18 cellular contexts compared by ENCODE assay signal in genomic region chr16:14024300-14024699, GRCh38. TPM values are rescaled to one million over a fixed set of nuclear protein-coding genes. Genes with fewer than 3 reads are reported as not detected.
DNase-seq lines count a peak whose midpoint lies in the region; ATAC-seq and TF ChIP-seq lines count a peak whose summit lies in the region.
"Had no signal": no experiment of that assay in that cellular context is flagged by ENCODE, and none has a peak within 500 bp of the region (broad histone marks: within the 10 kb centered on the region; RNA-seq: fewer than 3 reads in every experiment).

No MANE protein-coding gene starts in this region.

- H3K4me3 ChIP-seq in cardiac fibroblast (replicated peaks in 1 of 2; ENCODE audit: low read depth in 2 of 2, low read length in 2 of 2) = no peak overlapping the region
- no peak overlapping the region for H3K4me3 ChIP-seq in mesenchymal stem cell (ENCODE audit: insufficient read depth in 1 of 2, low read depth in 1 of 2, low read length in 2 of 2)
- H3K4me3 ChIP-seq: BLaER1 treated with 17β-estradiol and CSF1 and Interleukin-3, amounts not matched to agents 10 nM and 100 nM; Peyer's patch; sigmoid colon; upper lobe of left lung had no signal

- 36% methylated on average over 2 of the region's 2 CpGs for WGBS in mesenchymal stem cell

- no peak overlapping the region for H2BK5ac ChIP-seq in mesenchymal stem cell (ENCODE audit: low read depth, low read length, poor library complexity, severe bottlenecking)

- no peak overlapping the region for H2BK15ac ChIP-seq in mesenchymal stem cell (ENCODE audit: low read depth, poor library complexity, severe bottlenecking)

- H3K9ac ChIP-seq in mesenchymal stem cell (ENCODE audit: low read length) = no peak overlapping the region
- H3K9ac ChIP-seq: BLaER1 treated with 17β-estradiol and CSF1 and Interleukin-3, amounts not matched to agents 10 nM and 100 nM had no signal

- CTCF ChIA-PET in WTC11 (lab: Charles Lee) = no interaction called here

- no peaks in the 10 kb centered on the region for H3K4me1 ChIP-seq in mesenchymal stem cell (ENCODE audit: control insufficient read depth, insufficient read depth, low read depth, low read length)
- H3K4me1 ChIP-seq: Peyer's patch, sigmoid colon had no signal

- no peak for TF ChIP-seq CTCF in cardiac fibroblast (IDR thresholded peaks at IDR 0.05; ENCODE audit: low read depth, low read length)
- no peak for TF ChIP-seq CTCF in WTC11 (IDR thresholded peaks at IDR 0.05)

- no peak overlapping the region for H3K27ac Mint-ChIP-seq in WTC11
- H3K27ac Mint-ChIP-seq: stimulated activated memory B cell treated with anti-CD40 and anti-IgM and Interleukin-4, amounts not matched to agents 10 μg/mL and 1 μg/mL and 100 μg/mL, for 72 hours had no signal

- H3K9me3 ChIP-seq in mesenchymal stem cell (ENCODE audit: control insufficient read depth, low read length) = no peaks in the 10 kb centered on the region
- H3K9me3 ChIP-seq: neutrophil, Peyer's patch, sigmoid colon, upper lobe of left lung had no signal

- H2BK120ac ChIP-seq in mesenchymal stem cell (ENCODE audit: low read depth, low read length) = no peak overlapping the region

- H4K91ac ChIP-seq in mesenchymal stem cell (ENCODE audit: low read length) = no peak overlapping the region

- no peak overlapping the region for H3K4me3 Mint-ChIP-seq in WTC11
- H3K4me3 Mint-ChIP-seq: stimulated activated memory B cell treated with anti-CD40 and anti-IgM and Interleukin-4, amounts not matched to agents 10 μg/mL and 1 μg/mL and 100 μg/mL, for 72 hours had no signal

- 0 out of 2 replicates have a peak, but pooled peaks cover 6% of the 10 kb centered on the region for H3K4me1 Mint-ChIP-seq in WTC11
- H3K4me1 Mint-ChIP-seq: stimulated activated memory B cell treated with anti-CD40 and anti-IgM and Interleukin-4, amounts not matched to agents 10 μg/mL and 1 μg/mL and 100 μg/mL, for 72 hours had no signal

- H4K8ac ChIP-seq in mesenchymal stem cell (ENCODE audit: low read length) = no peak overlapping the region

- H3K23ac ChIP-seq in mesenchymal stem cell (ENCODE audit: low read length in 2 of 2) = no peak overlapping the region

- H2AK5ac ChIP-seq in mesenchymal stem cell (ENCODE audit: low read length, severe bottlenecking) = no peak overlapping the region

- peaks cover 9% of the 10 kb centered on the region for H3K9me3 Mint-ChIP-seq in WTC11

- H3K27me3 ChIP-seq in mesenchymal stem cell (ENCODE audit: control insufficient read depth in 1 of 2, insufficient read depth in 1 of 2, low read length in 2 of 2) = peaks cover 0 to 20% of the 10 kb centered on the region in 2 experiments
- H3K27me3 ChIP-seq: BLaER1 treated with 17β-estradiol and CSF1 and Interleukin-3, amounts not matched to agents 10 nM and 100 nM; neutrophil; Peyer's patch; sigmoid colon; upper lobe of left lung had no signal

- ATAC-seq in HG02981 (IDR thresholded peaks at IDR 0.05; ENCODE audit: unreplicated experiment) = no peak
- ATAC-seq in WTC11 = no peak
- ATAC-seq: stimulated activated memory B cell treated with anti-CD40 and anti-IgM and Interleukin-4, amounts not matched to agents 10 μg/mL and 1 μg/mL and 100 μg/mL, for 72 hours had no signal

- no peaks in the 10 kb centered on the region for H3K36me3 ChIP-seq in mesenchymal stem cell (ENCODE audit: control insufficient read depth in 1 of 2, insufficient read depth in 2 of 2, low read depth in 1 of 2, low read length in 2 of 2)
- H3K36me3 ChIP-seq: BLaER1 treated with 17β-estradiol and CSF1 and Interleukin-3, amounts not matched to agents 10 nM and 100 nM; neutrophil; Peyer's patch; sigmoid colon; upper lobe of left lung had no signal

- no peaks in the 10 kb centered on the region for H3K27me3 Mint-ChIP-seq in WTC11 (ENCODE audit: low read depth)

- DNase-seq in HT-29 (ENCODE audit: low spot score) (peak; percentile 9), NOMO-1 (lab: John Stamatoyannopoulos, UW; ENCODE audit: unreplicated experiment in 2 of 2) (peak; percentile 37 to 62), cardiac fibroblast (ENCODE audit: low read depth in 2 of 2) (peak; percentile 35 to 68), mesenchymal stem cell (no peak), NCI-H2171 (lab: John Stamatoyannopoulos, UW) (no peak), NCI-H1105 treated with DMSO at 0.1 percent for 48 hours (lab: John Stamatoyannopoulos, UW) (no peak), WTC11 (ENCODE audit: low spot score) (no peak)
- DNase-seq: activated CD4-positive, alpha-beta T cell treated with anti-CD3 and anti-CD28 coated beads for 1 hour; cortex of kidney; foreskin melanocyte; KBM-7; Peyer's patch; sigmoid colon; upper lobe of left lung had no signal

- POLR2A ChIA-PET in WTC11 (lab: Charles Lee) = no interaction called here

- no peak overlapping the region for H2AFZ ChIP-seq in mesenchymal stem cell (ENCODE audit: low read depth, low read length)

- H3K27ac ChIP-seq in mesenchymal stem cell (ENCODE audit: low read length, poor library complexity, severe bottlenecking) = peak overlapping the region; percentile 44
- H3K27ac ChIP-seq: neutrophil, Peyer's patch, sigmoid colon, upper lobe of left lung had no signal

- no peaks in the 10 kb centered on the region for H3K36me3 Mint-ChIP-seq in WTC11
- H3K36me3 Mint-ChIP-seq: stimulated activated memory B cell treated with anti-CD40 and anti-IgM and Interleukin-4, amounts not matched to agents 10 μg/mL and 1 μg/mL and 100 μg/mL, for 72 hours had no signal

- no peak overlapping the region for H3K4ac ChIP-seq in mesenchymal stem cell (ENCODE audit: low read depth in 1 of 2, low read length in 2 of 2)

- H3K14ac ChIP-seq in mesenchymal stem cell (ENCODE audit: low read length in 2 of 2) = no peak overlapping the region

- H3K79me1 ChIP-seq in mesenchymal stem cell (replicated peaks; ENCODE audit: low read length, poor library complexity, severe bottlenecking) = no peaks in the 10 kb centered on the region

- H3K4me2 ChIP-seq in mesenchymal stem cell (ENCODE audit: low read length, poor library complexity, severe bottlenecking) = no peak overlapping the region

- H3K18ac ChIP-seq in mesenchymal stem cell (ENCODE audit: low read depth in 1 of 2, low read length in 2 of 2) = no peak overlapping the region

- H2BK12ac ChIP-seq in mesenchymal stem cell (ENCODE audit: low read length in 2 of 2) = no peak overlapping the region

TF ChIP-seq in WTC11, 78 proteins besides CTCF, POLR2A, EP300 and RAD21 (continues in another document):
- TF ChIP-seq ZNF121 (CRISPR knock-in tag; IDR thresholded peaks at IDR 0.05) = no peak
- TF ChIP-seq FOXP4 (CRISPR knock-in tag; IDR thresholded peaks at IDR 0.05) = no peak
- TF ChIP-seq ARID4B (CRISPR knock-in tag; IDR thresholded peaks at IDR 0.05; ENCODE audit: borderline replicate concordance) = no peak
- TF ChIP-seq ELF4 (CRISPR knock-in tag; IDR thresholded peaks at IDR 0.05; ENCODE audit: low read depth) = no peak
- no peak for TF ChIP-seq PRRX2 (CRISPR knock-in tag; IDR thresholded peaks at IDR 0.05)
- no peak for TF ChIP-seq MXD4 (CRISPR knock-in tag; IDR thresholded peaks at IDR 0.05; ENCODE audit: borderline replicate concordance)
- no peak for TF ChIP-seq ZNF263 (CRISPR knock-in tag; IDR thresholded peaks at IDR 0.05; ENCODE audit: low read depth)
- no peak for TF ChIP-seq RELA (CRISPR knock-in tag; IDR thresholded peaks at IDR 0.05; ENCODE audit: borderline replicate concordance)

RNA-seq across cellular contexts. Expression of gene MRTFB, which starts 46.8 kb away (rescaled TPM):
- 6.5 TPM in 2 replicates for total RNA-seq in HT-29 (2014; rRNA removed; shearing (Covaris generic))
- polyA plus RNA-seq in mesenchymal stem cell (2013, experiment 1 of 2) = 14.5 TPM
- 12.9 TPM for polyA plus RNA-seq in mesenchymal stem cell (2013, experiment 2 of 2)
- 27.7 to 30.8 TPM (median 30.0 TPM) in 3 replicates for total RNA-seq in WTC11 (2021)

Comparison
In these comparisons a context has a peak if more than half of its experiments do, and no peak if none do; other contexts are left out.
1. DNase-seq: peak in HT-29 (single experiment), NOMO-1 (2 of 2) and cardiac fibroblast (2 of 2); none in mesenchymal stem cell (single experiment), NCI-H2171 (single experiment), NCI-H1105 treated with DMSO at 0.1 percent for 48 hours (single experiment) and WTC11 (single experiment).